ENCODE assay signal across 1 cellular context in the genomic region with DNA sequence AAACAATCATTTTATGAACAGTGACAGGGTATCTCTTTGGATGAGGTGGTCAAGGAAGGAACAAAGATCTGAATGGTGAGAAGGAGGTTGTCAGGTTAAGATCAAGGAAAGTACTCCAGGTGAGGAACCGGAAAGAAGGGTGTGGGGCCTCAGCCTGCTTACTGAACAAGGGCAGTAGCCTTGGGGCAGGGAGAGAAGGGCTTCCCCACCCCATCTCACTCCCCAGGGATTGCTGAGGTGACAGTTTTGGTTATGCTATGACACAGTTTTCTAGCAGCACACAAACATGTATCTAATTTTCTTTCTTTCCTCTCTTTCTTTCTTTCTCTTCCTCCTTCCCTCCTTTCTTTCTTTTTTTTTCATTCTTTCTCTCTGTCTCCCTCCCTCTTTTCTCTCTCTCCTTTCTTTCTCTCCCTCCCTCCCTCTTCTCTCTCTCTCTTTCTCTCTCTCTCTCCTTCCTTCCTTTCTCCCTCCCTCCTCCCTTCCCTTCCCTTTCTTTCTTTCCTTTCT.
TF ChIP-seq lines count a peak whose summit lies in the region.

No MANE protein-coding gene starts in this region.

TF ChIP-seq in IMR-90, 13 proteins besides CTCF, POLR2A, EP300 and RAD21:
- no peak for TF ChIP-seq RFX5 (IDR thresholded peaks at IDR 0.05; ENCODE audit: low read depth, low read length)
- TF ChIP-seq MAFK (IDR thresholded peaks at IDR 0.05; ENCODE audit: low read depth, low read length) = peak; percentile 77
